9 cellular contexts compared by ENCODE assay signal in the genomic region with DNA sequence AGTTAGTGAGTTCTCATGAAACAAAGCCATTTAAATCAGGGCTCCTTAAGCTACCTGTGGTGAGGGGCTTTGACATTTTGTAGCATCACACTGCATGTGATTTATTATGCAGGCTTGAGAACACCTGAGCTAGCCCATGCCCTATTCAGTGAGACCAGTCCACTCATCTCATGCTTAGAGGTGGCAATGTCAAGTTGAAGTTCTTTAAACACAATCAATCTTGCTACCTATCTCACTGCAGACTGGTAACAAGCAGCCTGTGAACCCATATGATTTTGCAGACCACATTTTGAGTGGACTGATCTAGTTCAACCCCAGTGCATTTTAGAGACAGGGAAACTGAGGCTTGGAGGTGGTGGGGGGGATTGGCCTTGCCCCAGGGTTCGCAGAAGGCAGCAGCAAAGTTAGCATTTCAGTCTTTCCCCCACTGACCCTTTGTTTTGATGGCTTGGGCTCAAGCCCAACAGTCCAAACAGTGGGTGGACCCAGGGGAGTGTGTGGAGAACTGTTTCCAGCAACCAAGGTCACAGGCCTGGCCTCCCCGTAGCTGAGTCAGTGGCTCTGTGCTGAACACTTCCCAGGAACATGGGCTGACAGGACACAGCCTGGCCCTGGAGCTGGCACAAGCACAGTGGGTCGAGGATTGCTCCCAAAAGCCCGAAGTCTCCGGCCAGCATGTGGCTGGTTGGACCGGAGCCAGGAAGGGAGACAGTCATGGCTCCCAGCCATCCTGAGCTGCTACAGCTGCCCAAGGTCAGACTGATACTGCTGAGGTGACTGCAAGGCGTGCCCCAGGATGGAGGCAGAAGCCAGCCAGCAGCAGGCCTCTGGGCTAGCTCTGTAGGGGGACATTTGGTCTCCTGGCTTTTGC.
DNase-seq lines count a peak whose midpoint lies in the region; ATAC-seq and TF ChIP-seq lines count a peak whose summit lies in the region.
"Had no signal": no experiment of that assay in that cellular context is flagged by ENCODE, and none has a peak within 500 bp of the region (broad histone marks: within the 10 kb centered on the region; RNA-seq: fewer than 3 reads in every experiment).

No MANE protein-coding gene starts in this region.

- no peaks in the 10 kb centered on the region for H3K36me3 ChIP-seq in BE2C

- peak; percentile 69 for ATAC-seq in omental fat pad (ENCODE audit: low FRiP score)
- no peak for ATAC-seq in GM21717 (IDR thresholded peaks at IDR 0.05; ENCODE audit: unreplicated experiment)
- no peak for ATAC-seq in GM19395 (IDR thresholded peaks at IDR 0.05; ENCODE audit: unreplicated experiment)
- no peak for ATAC-seq in HG03280 (IDR thresholded peaks at IDR 0.05; ENCODE audit: unreplicated experiment)

- H3K4me3 ChIP-seq in BE2C (ENCODE audit: low read depth, low read length) (no peak overlapping the region), fibroblast of pulmonary artery (replicated peaks; ENCODE audit: low read depth, low read length) (no peak overlapping the region)

- TF ChIP-seq CTCF in BE2C (IDR thresholded peaks at IDR 0.05; ENCODE audit: low read depth, low read length) (no peak), fibroblast of pulmonary artery (IDR thresholded peaks at IDR 0.05; ENCODE audit: low read length, missing control alignments) (no peak), omental fat pad (IDR thresholded peaks at IDR 0.05) (no peak)

- peak; percentile 79 for DNase-seq in BE2C
- peak; percentile 48 for DNase-seq in SHP77 treated with DMSO at 0.1 percent for 48 hours (lab: John Stamatoyannopoulos, UW)
- peak; percentile 93 for DNase-seq in fibroblast of pulmonary artery (ENCODE audit: low read depth)
- peak; percentile 42 for DNase-seq in omental fat pad (ENCODE audit: low spot score)
- DNase-seq in SKM-1 treated with dmso at 0.1 percent for 144 hours (lab: John Stamatoyannopoulos, UW; ENCODE audit: unreplicated experiment) = no peak

- H3K9me3 ChIP-seq in BE2C = no peaks in the 10 kb centered on the region
- H3K9me3 ChIP-seq: Caco-2 had no signal

- H3K27me3 ChIP-seq in BE2C = no peaks in the 10 kb centered on the region

- peaks cover 11% of the 10 kb centered on the region for H3K4me1 ChIP-seq in BE2C
- H3K4me1 ChIP-seq: Caco-2 had no signal
